Comparison of ENCODE assay signal across 8 cellular contexts in genomic region chr16:66606000-66606751, GRCh38. TPM values are rescaled to one million over a fixed set of nuclear protein-coding genes. Genes with fewer than 3 reads are reported as not detected.
A peak's percentile ranks its signal among the peaks of the same experiment; 100 is the strongest.
DNase-seq lines count a peak whose midpoint lies in the region; ATAC-seq and TF ChIP-seq lines count a peak whose summit lies in the region.

No MANE protein-coding gene starts in this region.

- H4K8ac ChIP-seq in neuronal stem cell (ENCODE audit: low read depth, low read length), result no peak overlapping the region

- H2AFZ ChIP-seq in neuronal stem cell (ENCODE audit: low read length), result no peak overlapping the region

- H2AK5ac ChIP-seq in neuronal stem cell (ENCODE audit: low read depth, low read length), result peak overlapping the region; percentile 100

- no peaks in the 10 kb centered on the region for H3K27me3 ChIP-seq in neuronal stem cell (ENCODE audit: control insufficient read depth in 3 of 3, insufficient read depth in 3 of 3, low read depth in 1 of 3, low read length in 3 of 3)

- H3K4me2 ChIP-seq in neuronal stem cell (ENCODE audit: insufficient read depth, low read length, poor library complexity, severe bottlenecking), result peak overlapping the region; percentile 92

- H4K91ac ChIP-seq in neuronal stem cell (ENCODE audit: low read depth, low read length, poor library complexity), result no peak overlapping the region

- H3K36me3 ChIP-seq in KOPT-K1 (ENCODE audit: insufficient read depth, low read length) (peaks cover 49% of the 10 kb centered on the region), neuronal stem cell (replicated peaks in 1 of 2; ENCODE audit: control insufficient read depth in 2 of 2, insufficient read depth in 2 of 2, low read length in 2 of 2) (peaks cover 26 to 46% of the 10 kb centered on the region in 2 donors)

- peak overlapping the region; percentile 94 for H3K18ac ChIP-seq in neuronal stem cell (ENCODE audit: low read length)

- ATAC-seq in GM19463 (IDR thresholded peaks at IDR 0.05; ENCODE audit: unreplicated experiment), result peak; percentile 46

- DNase-seq in EL, result peak; percentile 25
- DNase-seq in choroid plexus epithelial cell (ENCODE audit: low read depth), result no peak
- no peak for DNase-seq in neuronal stem cell (ENCODE audit: low spot score)
- DNase-seq in NCI-H187 treated with DMSO at 0.1 percent for 48 hours (lab: John Stamatoyannopoulos, UW), result no peak
- DNase-seq in COR-L47 (lab: John Stamatoyannopoulos, UW), result no peak
- DNase-seq in T1000 (lab: John Stamatoyannopoulos, UW), result no peak

- TF ChIP-seq CTCF in choroid plexus epithelial cell (conservative IDR thresholded peaks at IDR 0.05; ENCODE audit: low read depth, low read length), result no peak

- no peak overlapping the region for H3K4ac ChIP-seq in neuronal stem cell (ENCODE audit: low read length)

- H3K9me3 ChIP-seq in KOPT-K1 (ENCODE audit: insufficient read depth, low read length, poor library complexity, severe bottlenecking) (peaks cover 8% of the 10 kb centered on the region), neuronal stem cell (replicated peaks in 1 of 2; ENCODE audit: control insufficient read depth in 2 of 2, insufficient read depth in 1 of 2, low read depth in 1 of 2, low read length in 2 of 2) (no peaks in the 10 kb centered on the region)

- peak overlapping the region; percentile 2 for H2BK5ac ChIP-seq in neuronal stem cell (ENCODE audit: low read length)

- WGBS in neuronal stem cell (ENCODE audit: extremely low coverage in 2 of 2, insufficient read length in 2 of 2, insufficient replicate concordance in 1 of 2), 2 donors, result no CpG with 5 or more reads among the region's 9 CpGs

- H3K4me1 ChIP-seq in neuronal stem cell (ENCODE audit: control insufficient read depth in 2 of 2, insufficient read depth in 1 of 2, low read depth in 1 of 2, low read length in 2 of 2), result peaks cover 12 to 20% of the 10 kb centered on the region in 2 donors

- peak overlapping the region; percentile 74 for H3K4me3 ChIP-seq in choroid plexus epithelial cell (ENCODE audit: low read depth, low read length)
- H3K4me3 ChIP-seq in neuronal stem cell (ENCODE audit: low read length in 2 of 2), result peak overlapping the region; percentile 48 to 80

- H3K14ac ChIP-seq in neuronal stem cell (ENCODE audit: low read length), result no peak overlapping the region

- H3K27ac ChIP-seq in KOPT-K1 (ENCODE audit: low read depth, low read length, poor library complexity, severe bottlenecking) (peak overlapping the region; percentile 92), neuronal stem cell (replicated peaks; ENCODE audit: low read length) (no peak overlapping the region)

- peak overlapping the region; percentile 66 for H2BK120ac ChIP-seq in neuronal stem cell (ENCODE audit: low read depth, low read length)

- peak overlapping the region; percentile 94 for H3K9ac ChIP-seq in neuronal stem cell (ENCODE audit: low read depth, low read length, poor library complexity)

- H3K23ac ChIP-seq in neuronal stem cell (ENCODE audit: low read depth, low read length, poor library complexity), result peak overlapping the region; percentile 89

- no peak overlapping the region for H2BK15ac ChIP-seq in neuronal stem cell (ENCODE audit: low read length)

- no peak overlapping the region for H2BK12ac ChIP-seq in neuronal stem cell (ENCODE audit: low read length)

- H3K79me1 ChIP-seq in neuronal stem cell (ENCODE audit: low read depth, low read length), result peaks cover 28% of the 10 kb centered on the region

RNA-seq across cellular contexts. Expression of gene CMTM3, which starts 1.7 kb away (rescaled TPM):
- polyA plus RNA-seq in neuronal stem cell (2013, experiment 1 of 2), result 92.9 TPM
- 91.8 TPM for polyA plus RNA-seq in neuronal stem cell (2013, experiment 2 of 2)

RNA-seq across cellular contexts. Expression of gene CMTM2, which starts 26.9 kb away (rescaled TPM):
- 0.20 TPM for polyA plus RNA-seq in neuronal stem cell (2013, experiment 1 of 2)
- 0.08 TPM for polyA plus RNA-seq in neuronal stem cell (2013, experiment 2 of 2)

RNA-seq across cellular contexts. Expression of gene CMTM1, which starts 39.9 kb away (rescaled TPM):
- 3.8 TPM for polyA plus RNA-seq in neuronal stem cell (2013, experiment 1 of 2)
- polyA plus RNA-seq in neuronal stem cell (2013, experiment 2 of 2), result 4.4 TPM

RNA-seq across cellular contexts. Expression of gene CKLF, which starts 53.8 kb away (rescaled TPM):
- 37.5 TPM for polyA plus RNA-seq in neuronal stem cell (2013, experiment 1 of 2)
- 41.1 TPM for polyA plus RNA-seq in neuronal stem cell (2013, experiment 2 of 2)

RNA-seq across cellular contexts. Expression of gene TK2, which starts 56.3 kb away (rescaled TPM):
- polyA plus RNA-seq in neuronal stem cell (2013, experiment 1 of 2), result 3.4 TPM
- polyA plus RNA-seq in neuronal stem cell (2013, experiment 2 of 2), result 3.4 TPM
